In genomic region chr5:159902444-159903121, GRCh38 we compare ENCODE assay signal across 1 cellular context.
TF ChIP-seq lines count a peak whose summit lies in the region.

No MANE protein-coding gene starts in this region.

TF ChIP-seq in HCT116, 20 proteins besides CTCF, POLR2A, EP300 and RAD21 (continued from another document):
- TF ChIP-seq REST (IDR thresholded peaks at IDR 0.05; ENCODE audit: low read depth) (no peak), ATF3 (IDR thresholded peaks at IDR 0.05) (peak; percentile 29; the same call in 1 of the 2 replicates), TCF7L2 (IDR thresholded peaks at IDR 0.05; ENCODE audit: borderline replicate concordance, extremely low read depth, insufficient read depth, insufficient read length) (no peak)
